ENCODE assay signal across 15 cellular contexts in genomic region chr3:101519685-101520365, GRCh38. TPM values are rescaled to one million over a fixed set of nuclear protein-coding genes. Genes with fewer than 3 reads are reported as not detected.
DNase-seq lines count a peak whose midpoint lies in the region; ATAC-seq and TF ChIP-seq lines count a peak whose summit lies in the region.
"Had no signal": no experiment of that assay in that cellular context is flagged by ENCODE, and none has a peak within 500 bp of the region (broad histone marks: within the 10 kb centered on the region; RNA-seq: fewer than 3 reads in every experiment).

No MANE protein-coding gene starts in this region.

- BruUV-seq in PC-3 (replicated peaks; lab: Mats Ljungman, UMichigan) = no TSS peak

- no peaks in the 10 kb centered on the region for H3K36me3 ChIP-seq in PC-3 (ENCODE audit: low read depth, low read length)
- no peaks in the 10 kb centered on the region for H3K36me3 ChIP-seq in thyroid gland
- H3K36me3 ChIP-seq: ascending aorta, SJSA1 had no signal

- H2AFZ ChIP-seq in PC-3 (ENCODE audit: low read length) = no peak overlapping the region

- no peaks in the 10 kb centered on the region for H3K36me3 Mint-ChIP-seq in activated naive CD4-positive, alpha-beta T cell treated with anti-CD3 and anti-CD28 coated beads for 36 hours (ENCODE audit: low read depth)
- no peaks in the 10 kb centered on the region for H3K36me3 Mint-ChIP-seq in stimulated activated effector memory CD8-positive, alpha-beta T cell treated with anti-CD3 and anti-CD28 coated beads, Interleukin-12 subunit alpha, Interleukin-12 subunit beta, amount 100 ng/mL, for 72 hours

- CTCF ChIA-PET in activated naive CD4-positive, alpha-beta T cell treated with anti-CD3 and anti-CD28 coated beads for 36 hours (lab: Charles Lee) = interaction anchor here (0.6 to 1.9 kb wide), 11 partner anchors 10 to 138 kb away, joined by 3 to 9 read pairs (median 6); partner anchors contain the start of genes PCNP and TRMT10C
- CTCF ChIA-PET in PC-3 (lab: Charles Lee) = no interaction called here

- no peak for DNase-seq in activated naive CD4-positive, alpha-beta T cell treated with anti-CD3 and anti-CD28 coated beads for 36 hours
- DNase-seq in activated naive CD4-positive, alpha-beta T cell treated with Interleukin-2 at 50 U/mL for 16 hours = no peak
- DNase-seq in PC-3 = peak; percentile 45
- peak; percentile 66 for DNase-seq in epithelial cell of esophagus (ENCODE audit: low read depth)
- DNase-seq in stimulated activated effector memory CD8-positive, alpha-beta T cell treated with anti-CD3 and anti-CD28 coated beads, Interleukin-12 subunit alpha, Interleukin-12 subunit beta, amount 100 ng/mL, for 72 hours (ENCODE audit: low spot score in 2 of 2) = no peak
- DNase-seq in T1000 (lab: John Stamatoyannopoulos, UW) = no peak
- DNase-seq in thyroid gland = no peak
- no peak for DNase-seq in H4 (ENCODE audit: low spot score)
- DNase-seq: mesendoderm; NCI-H1048; stimulated activated naive CD4-positive, alpha-beta T cell treated with Interleukin-2 at 50 U/mL for 16 hours had no signal

- intact Hi-C loops in activated naive CD4-positive, alpha-beta T cell treated with anti-CD3 and anti-CD28 coated beads for 36 hours (cut with micrococcal nuclease) = loop anchor here (2.0 to 10.0 kb wide), 4 partner anchors 259 to 869 kb away; partner anchors contain the start of gene NXPE3
- intact Hi-C loops in PC-3 (cut with micrococcal nuclease) = no loop called here
- intact Hi-C loops in thyroid gland (cut with DNase I) = no loop called here

- no peaks in the 10 kb centered on the region for H3F3A ChIP-seq in PC-3 (ENCODE audit: low read length, unreplicated experiment)

- H3K4me3 Mint-ChIP-seq in activated naive CD4-positive, alpha-beta T cell treated with anti-CD3 and anti-CD28 coated beads for 36 hours = peak overlapping the region; percentile 27
- H3K4me3 Mint-ChIP-seq in stimulated activated effector memory CD8-positive, alpha-beta T cell treated with anti-CD3 and anti-CD28 coated beads, Interleukin-12 subunit alpha, Interleukin-12 subunit beta, amount 100 ng/mL, for 72 hours = no peak overlapping the region

- H3K4me2 ChIP-seq in PC-3 (ENCODE audit: low read length) = peak overlapping the region; percentile 23; the same call in 1 of the 2 replicates

- H3K79me2 ChIP-seq in PC-3 (ENCODE audit: low read length) = no peaks in the 10 kb centered on the region

- no peaks in the 10 kb centered on the region for H3K27me3 ChIP-seq in PC-3 (ENCODE audit: low read length)
- H3K27me3 ChIP-seq in thyroid gland = no peaks in the 10 kb centered on the region
- H3K27me3 ChIP-seq: ascending aorta had no signal

- ATAC-seq in PC-3 = peak; percentile 49; the same call in 1 of the 2 replicates
- ATAC-seq in stimulated activated effector memory CD8-positive, alpha-beta T cell treated with anti-CD3 and anti-CD28 coated beads, Interleukin-12 subunit alpha, Interleukin-12 subunit beta, amount 100 ng/mL, for 72 hours = no peak

- H3K27me3 Mint-ChIP-seq in activated naive CD4-positive, alpha-beta T cell treated with anti-CD3 and anti-CD28 coated beads for 36 hours (ENCODE audit: low read depth) = no peaks in the 10 kb centered on the region

- no peak for TF ChIP-seq POLR2A in thyroid gland (IDR thresholded peaks at IDR 0.05)

- H3K9me2 ChIP-seq in PC-3 (replicated peaks; ENCODE audit: low read length) = no peaks in the 10 kb centered on the region

- WGBS in thyroid gland, 2 donors = 80 to 89% methylated on average over 6 of the region's 6 CpGs

- H3K27ac Mint-ChIP-seq in activated naive CD4-positive, alpha-beta T cell treated with anti-CD3 and anti-CD28 coated beads for 36 hours = peak overlapping the region; percentile 97
- H3K27ac Mint-ChIP-seq in stimulated activated effector memory CD8-positive, alpha-beta T cell treated with anti-CD3 and anti-CD28 coated beads, Interleukin-12 subunit alpha, Interleukin-12 subunit beta, amount 100 ng/mL, for 72 hours = peak overlapping the region; percentile 63

- TF ChIP-seq CTCF in PC-3 (conservative IDR thresholded peaks at IDR 0.05; ENCODE audit: low read depth, low read length) (no peak), epithelial cell of esophagus (IDR thresholded peaks at IDR 0.05; ENCODE audit: insufficient read depth, low read depth, low read length, missing control alignments) (no peak), thyroid gland (IDR thresholded peaks at IDR 0.05) (no peak)

- no peaks in the 10 kb centered on the region for H4K20me1 ChIP-seq in PC-3 (ENCODE audit: low read length)

- no peaks in the 10 kb centered on the region for H3K9me3 Mint-ChIP-seq in activated naive CD4-positive, alpha-beta T cell treated with anti-CD3 and anti-CD28 coated beads for 36 hours
- no peaks in the 10 kb centered on the region for H3K9me3 Mint-ChIP-seq in stimulated activated effector memory CD8-positive, alpha-beta T cell treated with anti-CD3 and anti-CD28 coated beads, Interleukin-12 subunit alpha, Interleukin-12 subunit beta, amount 100 ng/mL, for 72 hours

- H3K4me3 ChIP-seq in PC-3 (ENCODE audit: low read length) (no peak overlapping the region), epithelial cell of esophagus (ENCODE audit: low read length) (no peak overlapping the region), thyroid gland (replicated peaks in 1 of 3) (no peak overlapping the region)
- H3K4me3 ChIP-seq: ascending aorta, SJSA1, skin epidermis had no signal

- H3K4me1 ChIP-seq in PC-3 (ENCODE audit: insufficient read depth, low read length) = peaks cover 16% of the 10 kb centered on the region
- no peaks in the 10 kb centered on the region for H3K4me1 ChIP-seq in thyroid gland
- H3K4me1 ChIP-seq: ascending aorta, SJSA1 had no signal

- POLR2A ChIA-PET in PC-3 (lab: Charles Lee; ENCODE audit: unreplicated experiment) = interaction anchor here (0.6 kb wide), 1 partner anchor 167 kb away, joined by 5 read pairs; the partner anchor contains the start of gene RPL24

- H3K4me1 Mint-ChIP-seq in activated naive CD4-positive, alpha-beta T cell treated with anti-CD3 and anti-CD28 coated beads for 36 hours (ENCODE audit: low read depth) = peaks cover 57% of the 10 kb centered on the region
- H3K4me1 Mint-ChIP-seq in stimulated activated effector memory CD8-positive, alpha-beta T cell treated with anti-CD3 and anti-CD28 coated beads, Interleukin-12 subunit alpha, Interleukin-12 subunit beta, amount 100 ng/mL, for 72 hours = peaks cover 35% of the 10 kb centered on the region

- H3K27ac ChIP-seq in PC-3 (ENCODE audit: low read length) = no peak overlapping the region
- no peak overlapping the region for H3K27ac ChIP-seq in thyroid gland
- H3K27ac ChIP-seq: ascending aorta, SJSA1, VCaP had no signal

- no peak overlapping the region for H3K9ac ChIP-seq in PC-3 (ENCODE audit: low read length)

- H3K9me3 ChIP-seq in PC-3 (ENCODE audit: low read length) (no peaks in the 10 kb centered on the region), thyroid gland (no peaks in the 10 kb centered on the region)
- H3K9me3 ChIP-seq: ascending aorta, SJSA1 had no signal

RNA-seq across cellular contexts. Expression of gene SENP7, which starts 6.8 kb away (rescaled TPM):
- total RNA-seq in activated naive CD4-positive, alpha-beta T cell treated with anti-CD3 and anti-CD28 coated beads for 36 hours = 10 to 100 TPM; 16.1 to 16.8 TPM
- total RNA-seq in PC-3 (2014; rRNA removed) (4.8 and 5.4 TPM in 2 replicates), thyroid gland (10 to 100 TPM; 30.2 to 42.9 (median 31.5) TPM)
- 3.2 and 5.0 TPM in 2 replicates for total RNA-seq in H4 (2014; rRNA removed; shearing (Covaris generic))

RNA-seq across cellular contexts. Expression of gene TRMT10C, which starts 41.8 kb away (rescaled TPM):
- 10 to 100 TPM; 24.0 to 24.4 TPM for total RNA-seq in activated naive CD4-positive, alpha-beta T cell treated with anti-CD3 and anti-CD28 coated beads for 36 hours
- total RNA-seq in PC-3 (2014; rRNA removed) (31.7 and 35.2 TPM in 2 replicates), thyroid gland (10 to 100 TPM; 11.7 to 22.2 (median 18.6) TPM)
- 37.7 and 49.4 TPM in 2 replicates for total RNA-seq in H4 (2014; rRNA removed; shearing (Covaris generic))

RNA-seq across cellular contexts. Expression of gene PCNP, which starts 54.2 kb away (rescaled TPM):
- 100 to 1,000 TPM; 261 to 267 TPM for total RNA-seq in activated naive CD4-positive, alpha-beta T cell treated with anti-CD3 and anti-CD28 coated beads for 36 hours
- total RNA-seq in PC-3 (2014; rRNA removed) (71.1 and 72.3 TPM in 2 replicates), thyroid gland (100 to 1,000 TPM in 3 of 4 donors, 10 to 100 TPM in 1; 93.4 to 145 (median 123) TPM)
- 54.0 and 72.4 TPM in 2 replicates for total RNA-seq in H4 (2014; rRNA removed; shearing (Covaris generic))

Comparison
In these comparisons a context has a peak if more than half of its experiments do, and no peak if none do; other contexts are left out.
1. DNase-seq: peak in PC-3 (single experiment) and epithelial cell of esophagus (single experiment); none in activated naive CD4-positive, alpha-beta T cell treated with anti-CD3 and anti-CD28 coated beads for 36 hours (single experiment), activated naive CD4-positive, alpha-beta T cell treated with Interleukin-2 at 50 U/mL for 16 hours (single experiment), stimulated activated effector memory CD8-positive, alpha-beta T cell treated with anti-CD3 and anti-CD28 coated beads, Interleukin-12 subunit alpha, Interleukin-12 subunit beta, amount 100 ng/mL, for 72 hours (0 of 2), T1000 (single experiment), thyroid gland (0 of 2) and H4 (single experiment).